ENCODE assay signal across 15 cellular contexts in the genomic region with DNA sequence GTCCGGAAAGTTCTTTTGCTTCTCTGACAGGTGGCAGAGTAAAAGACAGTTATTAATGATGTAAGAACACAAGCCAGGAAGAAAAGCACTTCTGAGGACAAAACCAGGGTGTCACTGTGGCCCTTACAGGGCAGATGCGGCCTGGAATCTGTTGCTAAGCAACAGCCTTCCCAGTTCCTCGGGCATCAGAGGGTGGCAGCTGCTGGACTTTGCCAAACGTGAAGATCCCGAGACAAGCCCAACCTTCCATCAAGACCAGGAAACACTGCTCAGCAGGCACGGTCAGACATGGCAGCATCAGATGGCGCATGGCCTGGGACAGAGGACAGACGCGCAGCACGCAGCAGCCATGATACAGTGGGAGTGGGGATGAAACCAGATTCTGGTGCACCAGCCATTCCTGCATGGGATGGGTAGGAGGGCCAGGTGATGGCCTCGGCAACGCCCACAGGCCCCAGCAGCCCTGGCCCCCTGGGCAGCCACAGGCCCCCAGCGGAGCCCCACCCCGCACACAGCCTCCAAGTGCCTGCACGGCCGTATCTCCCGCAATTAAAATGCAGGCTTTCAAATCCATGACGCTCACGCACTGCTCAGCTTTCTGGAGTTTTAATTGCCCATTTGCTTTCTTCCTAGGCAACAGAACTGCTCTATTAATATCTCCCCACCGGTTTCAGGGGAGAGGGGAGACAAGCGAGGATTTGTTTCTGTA.
DNase-seq lines count a peak whose midpoint lies in the region; ATAC-seq, FAIRE-seq and TF ChIP-seq lines count a peak whose summit lies in the region.
"Had no signal": no experiment of that assay in that cellular context is flagged by ENCODE, and none has a peak within 500 bp of the region (broad histone marks: within the 10 kb centered on the region; RNA-seq: fewer than 3 reads in every experiment).

No MANE protein-coding gene starts in this region.

- TF ChIP-seq CTCF in K562 (IDR thresholded peaks at IDR 0.05 in 2 of 3, conservative IDR thresholded peaks at IDR 0.05 in 1 of 3; ENCODE audit: insufficient read depth in 2 of 3, low read depth in 1 of 3, low read length in 3 of 3) (no peak), neural crest cell (conservative IDR thresholded peaks at IDR 0.05) (no peak)

- H4K20me1 ChIP-seq in K562 (replicated peaks; ENCODE audit: control insufficient read depth, insufficient read depth, low read length) = 0 out of 2 replicates have a peak, but pooled peaks cover 4% of the 10 kb centered on the region

- no peaks in the 10 kb centered on the region for H3K36me3 ChIP-seq in K562 (ENCODE audit: control insufficient read depth, insufficient read depth, low read length)
- H3K36me3 ChIP-seq: left lung had no signal

- TF ChIP-seq EP300 in K562 (IDR thresholded peaks at IDR 0.05; ENCODE audit: low read length) = no peak

- H3K27ac Mint-ChIP-seq in neural crest cell (ENCODE audit: unreplicated experiment) = peak overlapping the region; percentile 93
- H3K27ac Mint-ChIP-seq: activated CD8-positive, alpha-beta T cell treated with anti-CD3 and anti-CD28 coated beads for 36 hours had no signal

- WGBS in K562 (ENCODE audit: insufficient coverage, low coverage, missing lambda C conversion rate) = 96% methylated on average over 17 of the region's 21 CpGs

- no peak for TF ChIP-seq POLR2A in K562 (conservative IDR thresholded peaks at IDR 0.05)
- TF ChIP-seq POLR2A in GM12892 (IDR thresholded peaks at IDR 0.05; ENCODE audit: low read depth, low read length) = no peak

- H3K9ac ChIP-seq in K562 (ENCODE audit: insufficient read depth in 1 of 2, low read depth in 2 of 2, low read length in 2 of 2) = no peak overlapping the region
- H3K9ac ChIP-seq: BLaER1 treated with 17β-estradiol and CSF1 and Interleukin-3, amounts not matched to agents 10 nM and 100 nM; GM23248 had no signal

- no peaks in the 10 kb centered on the region; a peak in 2 of 5 replicates for H3K4me1 ChIP-seq in K562 (replicated peaks in 1 of 2; ENCODE audit: control insufficient read depth in 2 of 2, insufficient read depth in 2 of 2, low read length in 2 of 2)
- H3K4me1 ChIP-seq: left lung had no signal

- no peak for TF ChIP-seq RAD21 in K562 (CRISPR knock-in tag; conservative IDR thresholded peaks at IDR 0.05 in 1 of 2, IDR thresholded peaks at IDR 0.05 in 1 of 2)

- no peak overlapping the region for H2AFZ ChIP-seq in K562 (ENCODE audit: low read depth, low read length)
- H2AFZ ChIP-seq: GM23248 had no signal

- in situ Hi-C loops in K562 (cut with MboI) = no loop called here

- no peak for ATAC-seq in K562
- ATAC-seq: activated CD8-positive, alpha-beta T cell treated with anti-CD3 and anti-CD28 coated beads for 36 hours; left lung had no signal

- no peaks in the 10 kb centered on the region for H3K27me3 Mint-ChIP-seq in neural crest cell (ENCODE audit: low read depth)
- H3K27me3 Mint-ChIP-seq: activated CD8-positive, alpha-beta T cell treated with anti-CD3 and anti-CD28 coated beads for 36 hours; central memory CD8-positive, alpha-beta T cell had no signal

- peaks cover 45% of the 10 kb centered on the region for H3K4me1 Mint-ChIP-seq in neural crest cell

- no peaks in the 10 kb centered on the region for H3K9me1 ChIP-seq in K562 (ENCODE audit: control insufficient read depth, insufficient read depth, low read length)

- H3K9me3 Mint-ChIP-seq in neural crest cell = no peaks in the 10 kb centered on the region
- H3K9me3 Mint-ChIP-seq: activated CD8-positive, alpha-beta T cell treated with anti-CD3 and anti-CD28 coated beads for 36 hours had no signal

- FAIRE-seq in HTR-8/SVneo (lab: Jason Lieb, UNC) = peak; percentile 54
- no peak for FAIRE-seq in K562 (lab: Jason Lieb, UNC)
- no peak for FAIRE-seq in GM12892 (lab: Jason Lieb, UNC)

- H3K4me2 ChIP-seq in K562 (ENCODE audit: insufficient read depth, low read length) = no peak overlapping the region
- H3K4me2 ChIP-seq: BLaER1 treated with 17β-estradiol and CSF1 and Interleukin-3, amounts not matched to agents 10 nM and 100 nM had no signal

- H3K27me3 ChIP-seq in K562 (ENCODE audit: control insufficient read depth in 2 of 2, insufficient read depth in 2 of 2, low read length in 2 of 2) = no peaks in the 10 kb centered on the region
- H3K27me3 ChIP-seq: BLaER1 treated with 17β-estradiol and CSF1 and Interleukin-3, amounts not matched to agents 10 nM and 100 nM; left lung had no signal

- peaks cover 1% of the 10 kb centered on the region for H3K9me3 ChIP-seq in K562 (replicated peaks; ENCODE audit: control insufficient read depth, insufficient read depth, low read depth, low read length)
- H3K9me3 ChIP-seq: left lung had no signal

- BruUV-seq in K562 (replicated peaks; lab: Mats Ljungman, UMichigan) = no TSS peak

- POLR2A ChIA-PET in K562 (lab: Yijun Ruan, JAX) = no interaction called here

- intact Hi-C loops in K562 (cut with micrococcal nuclease) = no loop called here

- H3K4me3 ChIP-seq in K562 = no peak overlapping the region
- H3K4me3 ChIP-seq: GM23248, left lung had no signal

- no peak overlapping the region for H3K4me3 Mint-ChIP-seq in neural crest cell
- H3K4me3 Mint-ChIP-seq: activated CD8-positive, alpha-beta T cell treated with anti-CD3 and anti-CD28 coated beads for 36 hours; central memory CD8-positive, alpha-beta T cell had no signal

- H3K36me3 Mint-ChIP-seq in neural crest cell (ENCODE audit: low read depth) = peaks cover 9% of the 10 kb centered on the region

- peak; percentile 52 for DNase-seq in COLO668 (lab: John Stamatoyannopoulos, UW; ENCODE audit: unreplicated experiment)
- no peak for DNase-seq in HTR-8/SVneo (ENCODE audit: insufficient read length, low spot score)
- no peak for DNase-seq in K562 (ENCODE audit: extremely low read depth in 1 of 4, low spot score in 3 of 4)
- no peak for DNase-seq in neural crest cell (ENCODE audit: low read depth, low spot score)
- DNase-seq in activated CD4-positive, alpha-beta T cell treated with anti-CD3 and anti-CD28 coated beads, Interleukin-2, amount 50 U/mL, for 48 hours = no peak
- no peak for DNase-seq in GM12892 (ENCODE audit: insufficient read length)
- DNase-seq in stimulated activated CD4-positive, alpha-beta T cell treated with anti-CD3 and anti-CD28 coated beads, Interleukin-4, amount 100 ng/mL, for 4 hours = no peak
- DNase-seq: activated CD8-positive, alpha-beta T cell treated with anti-CD3 and anti-CD28 coated beads for 36 hours; DND-41; foreskin fibroblast; GM23248; NCI-H226 had no signal

- H3K79me2 ChIP-seq in K562 (ENCODE audit: control insufficient read depth, insufficient read depth, low read length) = 0 out of 3 replicates have a peak, but pooled peaks cover 2% of the 10 kb centered on the region

- no peak overlapping the region for H3K27ac ChIP-seq in K562 (ENCODE audit: extremely low read depth, low read depth, low read length)
- H3K27ac ChIP-seq: BLaER1 treated with 17β-estradiol and CSF1 and Interleukin-3, amounts not matched to agents 10 nM and 100 nM; GM23248; left lung had no signal

- CTCF ChIA-PET in K562 (lab: Yijun Ruan, JAX; ENCODE audit: low intra/inter-chr PET ratio) = no interaction called here

TF ChIP-seq in K562, 482 proteins besides CTCF, POLR2A, EP300 and RAD21:
- TF ChIP-seq, protein P1, sequence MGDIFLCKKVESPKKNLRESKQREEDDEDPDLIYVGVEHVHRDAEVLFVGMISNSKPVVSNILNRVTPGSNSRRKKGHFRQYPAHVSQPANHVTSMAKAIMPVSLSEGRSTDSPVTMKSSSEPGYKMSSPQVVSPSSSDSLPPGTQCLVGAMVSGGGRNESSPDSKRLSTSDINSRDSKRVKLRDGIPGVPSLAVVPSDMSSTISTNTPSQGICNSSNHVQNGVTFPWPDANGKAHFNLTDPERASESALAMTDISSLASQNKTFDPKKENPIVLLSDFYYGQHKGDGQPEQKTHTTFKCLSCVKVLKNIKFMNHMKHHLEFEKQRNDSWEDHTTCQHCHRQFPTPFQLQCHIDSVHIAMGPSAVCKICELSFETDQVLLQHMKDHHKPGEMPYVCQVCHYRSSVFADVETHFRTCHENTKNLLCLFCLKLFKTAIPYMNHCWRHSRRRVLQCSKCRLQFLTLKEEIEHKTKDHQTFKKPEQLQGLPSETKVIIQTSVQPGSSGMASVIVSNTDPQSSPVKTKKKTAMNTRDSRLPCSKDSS (IDR thresholded peaks at IDR 0.05; ENCODE audit: low read depth, partially characterized antibody) = no peak
- peak; percentile 45 for TF ChIP-seq RFX1 (IDR thresholded peaks at IDR 0.05)
